Comparison of ENCODE assay signal across 2 cellular contexts in genomic region chr2:216349366-216349765, GRCh38.
TF ChIP-seq lines count a peak whose summit lies in the region.

No MANE protein-coding gene starts in this region.

TF ChIP-seq in IMR-90, 13 proteins besides CTCF, POLR2A, EP300 and RAD21 (continued from another document):
- no peak for TF ChIP-seq MXI1 (IDR thresholded peaks at IDR 0.05; ENCODE audit: borderline replicate concordance, low read depth, low read length)
- no peak for TF ChIP-seq BHLHE40 (IDR thresholded peaks at IDR 0.05; ENCODE audit: low read depth, low read length)
- no peak for TF ChIP-seq SMC3 (IDR thresholded peaks at IDR 0.05; ENCODE audit: low read depth, low read length)
- no peak for TF ChIP-seq MAFK (IDR thresholded peaks at IDR 0.05; ENCODE audit: low read depth, low read length)
- no peak for TF ChIP-seq RFX5 (IDR thresholded peaks at IDR 0.05; ENCODE audit: low read depth, low read length)
- TF ChIP-seq RCOR1 (IDR thresholded peaks at IDR 0.05; ENCODE audit: insufficient replicate concordance, low read length): no peak
- TF ChIP-seq, protein P1, sequence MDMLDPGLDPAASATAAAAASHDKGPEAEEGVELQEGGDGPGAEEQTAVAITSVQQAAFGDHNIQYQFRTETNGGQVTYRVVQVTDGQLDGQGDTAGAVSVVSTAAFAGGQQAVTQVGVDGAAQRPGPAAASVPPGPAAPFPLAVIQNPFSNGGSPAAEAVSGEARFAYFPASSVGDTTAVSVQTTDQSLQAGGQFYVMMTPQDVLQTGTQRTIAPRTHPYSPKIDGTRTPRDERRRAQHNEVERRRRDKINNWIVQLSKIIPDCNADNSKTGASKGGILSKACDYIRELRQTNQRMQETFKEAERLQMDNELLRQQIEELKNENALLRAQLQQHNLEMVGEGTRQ (IDR thresholded peaks at IDR 0.05; ENCODE audit: low read depth, low read length): no peak
- TF ChIP-seq CEBPB (IDR thresholded peaks at IDR 0.05; ENCODE audit: low read depth, low read length): no peak
- TF ChIP-seq, protein P2, sequence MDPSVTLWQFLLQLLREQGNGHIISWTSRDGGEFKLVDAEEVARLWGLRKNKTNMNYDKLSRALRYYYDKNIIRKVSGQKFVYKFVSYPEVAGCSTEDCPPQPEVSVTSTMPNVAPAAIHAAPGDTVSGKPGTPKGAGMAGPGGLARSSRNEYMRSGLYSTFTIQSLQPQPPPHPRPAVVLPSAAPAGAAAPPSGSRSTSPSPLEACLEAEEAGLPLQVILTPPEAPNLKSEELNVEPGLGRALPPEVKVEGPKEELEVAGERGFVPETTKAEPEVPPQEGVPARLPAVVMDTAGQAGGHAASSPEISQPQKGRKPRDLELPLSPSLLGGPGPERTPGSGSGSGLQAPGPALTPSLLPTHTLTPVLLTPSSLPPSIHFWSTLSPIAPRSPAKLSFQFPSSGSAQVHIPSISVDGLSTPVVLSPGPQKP (IDR thresholded peaks at IDR 0.05; ENCODE audit: borderline replicate concordance, low read depth, low read length): no peak
- TF ChIP-seq FOS (IDR thresholded peaks at IDR 0.05; ENCODE audit: low read depth, low read length): no peak
- no peak for TF ChIP-seq CHD1 (IDR thresholded peaks at IDR 0.05; ENCODE audit: low read depth, low read length)
- TF ChIP-seq NFE2L2 (IDR thresholded peaks at IDR 0.05; ENCODE audit: low read depth, low read length): no peak
TF ChIP-seq in IMR-90: peak in this region for 0.

TF ChIP-seq in neural cell, 6 proteins besides CTCF, POLR2A, EP300 and RAD21 (continued from another document):
- TF ChIP-seq REST (IDR thresholded peaks at IDR 0.05; ENCODE audit: borderline replicate concordance) (peak; percentile 79), EZH2 (IDR thresholded peaks at IDR 0.05; ENCODE audit: borderline replicate concordance, insufficient read depth, low read length, poor library complexity, severe bottlenecking) (no peak), MXI1 (conservative IDR thresholded peaks at IDR 0.05; ENCODE audit: poor library complexity, severe bottlenecking) (peak; percentile 47), SMC3 (conservative IDR thresholded peaks at IDR 0.05; ENCODE audit: poor library complexity) (peak; percentile 50)
